12 cellular contexts compared by ENCODE assay signal in genomic region chr20:54257090-54257816, GRCh38. TPM values are rescaled to one million over a fixed set of nuclear protein-coding genes. Genes with fewer than 3 reads are reported as not detected.
DNase-seq lines count a peak whose midpoint lies in the region; ATAC-seq and TF ChIP-seq lines count a peak whose summit lies in the region.
"Had no signal": no experiment of that assay in that cellular context is flagged by ENCODE, and none has a peak within 500 bp of the region (broad histone marks: within the 10 kb centered on the region; RNA-seq: fewer than 3 reads in every experiment).

No MANE protein-coding gene starts in this region.

- no peaks in the 10 kb centered on the region for H3K9me2 ChIP-seq in PC-3 (replicated peaks; ENCODE audit: low read length)
- H3K9me2 ChIP-seq in MM.1S (replicated peaks; ENCODE audit: insufficient read depth, low read length), result no peaks in the 10 kb centered on the region

- H2AFZ ChIP-seq in PC-3 (ENCODE audit: low read length), result peak overlapping the region; percentile 12; the same call in 1 of the 2 replicates
- H2AFZ ChIP-seq in MM.1S (ENCODE audit: low read length), result no peak overlapping the region

- POLR2A ChIA-PET in PC-3 (lab: Charles Lee; ENCODE audit: unreplicated experiment), result no interaction called here
- POLR2A ChIA-PET in CD4-positive, alpha-beta T cell (lab: Charles Lee), result no interaction called here

- ATAC-seq in PC-3 (no peak), psoas muscle (peak; percentile 85 to 92 (median 90)), GM18858 (IDR thresholded peaks at IDR 0.05; ENCODE audit: unreplicated experiment) (no peak)
- ATAC-seq in CD4-positive, alpha-beta T cell (ENCODE audit: poor library complexity), result no peak
- ATAC-seq: natural killer cell treated with Interleukin-12 subunit alpha and Interleukin-12 subunit beta and Interleukin-15 and Interleukin-18, amount 100 ng/mL, for 72 hours; T-helper 17 cell had no signal

- no peaks in the 10 kb centered on the region; the same call in 1 of the 2 replicates for H3K27me3 ChIP-seq in PC-3 (ENCODE audit: low read length)
- no peaks in the 10 kb centered on the region for H3K27me3 ChIP-seq in psoas muscle (ENCODE audit: insufficient read depth in 3 of 3, low read length in 2 of 3)
- H3K27me3 ChIP-seq in CD4-positive, alpha-beta T cell (ENCODE audit: control insufficient read depth, insufficient read depth, low read length), result peaks cover 5% of the 10 kb centered on the region
- no peaks in the 10 kb centered on the region for H3K27me3 ChIP-seq in MM.1S (replicated peaks; ENCODE audit: insufficient read depth, low read length)

- H3K27ac ChIP-seq in PC-3 (ENCODE audit: low read length), result no peak overlapping the region
- H3K27ac ChIP-seq in psoas muscle, result no peak overlapping the region
- no peak overlapping the region for H3K27ac ChIP-seq in CD4-positive, alpha-beta T cell (ENCODE audit: low read depth, low read length)
- no peak overlapping the region for H3K27ac ChIP-seq in MM.1S (ENCODE audit: low read length)

- BruUV-seq in PC-3 (replicated peaks; lab: Mats Ljungman, UMichigan), result no TSS peak

- H3K36me3 Mint-ChIP-seq in CD4-positive, alpha-beta T cell (ENCODE audit: low read depth), result no peaks in the 10 kb centered on the region
- H3K36me3 Mint-ChIP-seq: activated naive CD8-positive, alpha-beta T cell treated with anti-CD3 and anti-CD28 coated beads for 36 hours; natural killer cell treated with Interleukin-12 subunit alpha and Interleukin-12 subunit beta and Interleukin-15 and Interleukin-18, amount 100 ng/mL, for 72 hours had no signal

- no peaks in the 10 kb centered on the region for H4K20me1 ChIP-seq in PC-3 (ENCODE audit: low read length)
- H4K20me1 ChIP-seq in MM.1S (ENCODE audit: insufficient read depth, low read length), result no peaks in the 10 kb centered on the region

- no peak overlapping the region for H3K4me3 ChIP-seq in PC-3 (ENCODE audit: low read length)
- no peak overlapping the region for H3K4me3 ChIP-seq in psoas muscle
- no peak overlapping the region for H3K4me3 ChIP-seq in MM.1S (ENCODE audit: low read length)

- H3K4me2 ChIP-seq in PC-3 (ENCODE audit: low read length), result peak overlapping the region; percentile 32
- no peak overlapping the region for H3K4me2 ChIP-seq in MM.1S (ENCODE audit: low read depth, low read length)

- 54 to 73% (median 54%) methylated on average over 4 of the region's 4 CpGs for WGBS in psoas muscle, 3 donors

- H3K36me3 ChIP-seq in PC-3 (ENCODE audit: low read depth, low read length), result no peaks in the 10 kb centered on the region
- no peaks in the 10 kb centered on the region for H3K36me3 ChIP-seq in psoas muscle (ENCODE audit: insufficient read depth in 1 of 2, low read depth in 1 of 2)
- no peaks in the 10 kb centered on the region for H3K36me3 ChIP-seq in MM.1S (replicated peaks; ENCODE audit: insufficient read depth, low read length)

- no peaks in the 10 kb centered on the region for H3F3A ChIP-seq in PC-3 (ENCODE audit: low read length, unreplicated experiment)
- H3F3A ChIP-seq in MM.1S (ENCODE audit: insufficient read depth, low read length), result no peaks in the 10 kb centered on the region

- H3K9me3 ChIP-seq in PC-3 (ENCODE audit: low read length), result no peaks in the 10 kb centered on the region
- H3K9me3 ChIP-seq in psoas muscle, result no peaks in the 10 kb centered on the region
- no peaks in the 10 kb centered on the region for H3K9me3 ChIP-seq in CD4-positive, alpha-beta T cell (ENCODE audit: control insufficient read depth, low read length)
- H3K9me3 ChIP-seq in MM.1S (replicated peaks; ENCODE audit: insufficient read depth, low read length), result no peaks in the 10 kb centered on the region

- DNase-seq in ELF-1 (ENCODE audit: low read depth, low spot score) (peak; percentile 15), PC-3 (peak; percentile 93), fibroblast of gingiva (ENCODE audit: low read depth) (peak; percentile 90), psoas muscle (no peak), MM.1S (no peak)
- DNase-seq in CD4-positive, alpha-beta T cell, result no peak
- DNase-seq in stimulated activated naive CD4-positive, alpha-beta T cell (lab: John Stamatoyannopoulos, UW), result no peak
- DNase-seq: activated naive CD8-positive, alpha-beta T cell treated with anti-CD3 and anti-CD28 coated beads for 36 hours; NCI-H2029; T-helper 17 cell had no signal

- intact Hi-C loops in PC-3 (cut with micrococcal nuclease) (no loop called here), psoas muscle (cut with DNase I) (no loop called here)
- intact Hi-C loops in CD4-positive, alpha-beta T cell (cut with DNase I, micrococcal nuclease), result no loop called here

- no peaks in the 10 kb centered on the region for H3K4me1 Mint-ChIP-seq in CD4-positive, alpha-beta T cell (ENCODE audit: low read depth)
- H3K4me1 Mint-ChIP-seq: T-helper 17 cell had no signal

- H3K4me1 ChIP-seq in PC-3 (ENCODE audit: insufficient read depth, low read length) (peaks cover 29% of the 10 kb centered on the region), psoas muscle (peaks cover 6% of the 10 kb centered on the region), MM.1S (ENCODE audit: low read length) (no peaks in the 10 kb centered on the region)

- peaks cover 5% of the 10 kb centered on the region for H3K27me3 Mint-ChIP-seq in CD4-positive, alpha-beta T cell

- H3K9ac ChIP-seq in PC-3 (ENCODE audit: low read length) (no peak overlapping the region), MM.1S (ENCODE audit: low read length) (no peak overlapping the region)

- no peak overlapping the region for H3K4me3 Mint-ChIP-seq in CD4-positive, alpha-beta T cell
- H3K4me3 Mint-ChIP-seq: activated naive CD8-positive, alpha-beta T cell treated with anti-CD3 and anti-CD28 coated beads for 36 hours; natural killer cell treated with Interleukin-12 subunit alpha and Interleukin-12 subunit beta and Interleukin-15 and Interleukin-18, amount 100 ng/mL, for 72 hours; T-helper 17 cell had no signal

- H3K79me2 ChIP-seq in PC-3 (ENCODE audit: low read length) (no peaks in the 10 kb centered on the region), MM.1S (ENCODE audit: low read length) (no peaks in the 10 kb centered on the region)

- CTCF ChIA-PET in PC-3 (lab: Charles Lee), result no interaction called here
- CTCF ChIA-PET in CD4-positive, alpha-beta T cell (lab: Charles Lee), result no interaction called here

- no peak overlapping the region for H3K27ac Mint-ChIP-seq in CD4-positive, alpha-beta T cell
- H3K27ac Mint-ChIP-seq: activated naive CD8-positive, alpha-beta T cell treated with anti-CD3 and anti-CD28 coated beads for 36 hours; natural killer cell treated with Interleukin-12 subunit alpha and Interleukin-12 subunit beta and Interleukin-15 and Interleukin-18, amount 100 ng/mL, for 72 hours; T-helper 17 cell had no signal

- no peak for TF ChIP-seq CTCF in PC-3 (conservative IDR thresholded peaks at IDR 0.05; ENCODE audit: low read depth, low read length)
- TF ChIP-seq CTCF in psoas muscle (IDR thresholded peaks at IDR 0.05), result no peak
- TF ChIP-seq CTCF in CD4-positive, alpha-beta T cell (IDR thresholded peaks at IDR 0.05), result no peak
- TF ChIP-seq CTCF in MM.1S (IDR thresholded peaks at IDR 0.05; ENCODE audit: low read length), result no peak

- H3K9me3 Mint-ChIP-seq in CD4-positive, alpha-beta T cell, result no peaks in the 10 kb centered on the region
- H3K9me3 Mint-ChIP-seq: activated naive CD8-positive, alpha-beta T cell treated with anti-CD3 and anti-CD28 coated beads for 36 hours; natural killer cell treated with Interleukin-12 subunit alpha and Interleukin-12 subunit beta and Interleukin-15 and Interleukin-18, amount 100 ng/mL, for 72 hours had no signal

RNA-seq across cellular contexts. Expression of gene PFDN4, which starts 49.4 kb away (rescaled TPM):
- total RNA-seq in PC-3 (2014; rRNA removed), result 100 and 122 TPM in 2 replicates
- 10 to 100 TPM; 15.8 to 26.3 (median 18.9) TPM for total RNA-seq in psoas muscle
- 10 to 100 TPM; 45.8 to 77.5 (median 72.9) TPM for polyA plus RNA-seq in psoas muscle
- 10 to 100 TPM; 17.5 to 17.7 TPM for total RNA-seq in CD4-positive, alpha-beta T cell

Comparison
In these comparisons a context has a peak if more than half of its experiments do, and no peak if none do; other contexts are left out.
1. DNase-seq: peak in ELF-1 (single experiment), PC-3 (single experiment) and fibroblast of gingiva (single experiment); none in psoas muscle (0 of 2), CD4-positive, alpha-beta T cell (0 of 10), stimulated activated naive CD4-positive, alpha-beta T cell (0 of 6) and MM.1S (single experiment).
2. ATAC-seq: peak in psoas muscle (4 of 4); none in PC-3 (single experiment), CD4-positive, alpha-beta T cell (single experiment) and GM18858 (single experiment).